Comparison of ENCODE assay signal across 8 cellular contexts in genomic region chr11:62542750-62543567, GRCh38.
DNase-seq lines count a peak whose midpoint lies in the region; ATAC-seq and TF ChIP-seq lines count a peak whose summit lies in the region.

No MANE protein-coding gene starts in this region.

- ATAC-seq in GM21390 (IDR thresholded peaks at IDR 0.05; ENCODE audit: unreplicated experiment) (peak; percentile 33), GM18519 (IDR thresholded peaks at IDR 0.05; ENCODE audit: low FRiP score, unreplicated experiment) (no peak)

- H3K27ac ChIP-seq in C4-2B: no peak overlapping the region
- H3K27ac ChIP-seq in layer of hippocampus (ENCODE audit: low read depth, low read length): peak overlapping the region; percentile 86

- TF ChIP-seq CTCF in C4-2B (conservative IDR thresholded peaks at IDR 0.05) (peak; percentile 98), choroid plexus epithelial cell (conservative IDR thresholded peaks at IDR 0.05; ENCODE audit: low read depth, low read length) (peak; percentile 95)

- peak overlapping the region; percentile 92 for H3K4me3 ChIP-seq in choroid plexus epithelial cell (ENCODE audit: low read depth, low read length)

- H3K27me3 ChIP-seq in layer of hippocampus (ENCODE audit: control insufficient read depth, insufficient read depth, low read length): peaks cover 15% of the 10 kb centered on the region

- DNase-seq in NCI-H2171 treated with DMSO at 0.1 percent for 48 hours (lab: John Stamatoyannopoulos, UW): peak; percentile 37
- peak; percentile 52 for DNase-seq in activated CD4-positive, alpha-beta T cell treated with anti-CD3 and anti-CD28 coated beads for 1 hour
- peak; percentile 74 for DNase-seq in choroid plexus epithelial cell (ENCODE audit: low read depth)
- peak; percentile 82 for DNase-seq in stimulated activated CD4-positive, alpha-beta T cell treated with anti-CD3 and anti-CD28 coated beads, Interleukin-1b, Interleukin-23, amount 100 ng/mL, for 48 hours
